7 cellular contexts compared by ENCODE assay signal in genomic region chr11:108580043-108580442, GRCh38.
"Had no signal": no experiment of that assay in that cellular context is flagged by ENCODE, and none has a peak within 500 bp of the region (broad histone marks: within the 10 kb centered on the region; RNA-seq: fewer than 3 reads in every experiment).

No MANE protein-coding gene starts in this region.

- H3K4me2 ChIP-seq: KMS-11 had no signal

- FAIRE-seq: HepG2, HTR-8/SVneo had no signal

- ATAC-seq: HepG2 had no signal

- DNase-seq: IMR-90, KBM-7, KG1 had no signal

- H3K9ac ChIP-seq: KMS-11 had no signal

- H3K27ac ChIP-seq: HL-60, KMS-11 had no signal
